ENCODE assay signal across 10 cellular contexts in the genomic region with DNA sequence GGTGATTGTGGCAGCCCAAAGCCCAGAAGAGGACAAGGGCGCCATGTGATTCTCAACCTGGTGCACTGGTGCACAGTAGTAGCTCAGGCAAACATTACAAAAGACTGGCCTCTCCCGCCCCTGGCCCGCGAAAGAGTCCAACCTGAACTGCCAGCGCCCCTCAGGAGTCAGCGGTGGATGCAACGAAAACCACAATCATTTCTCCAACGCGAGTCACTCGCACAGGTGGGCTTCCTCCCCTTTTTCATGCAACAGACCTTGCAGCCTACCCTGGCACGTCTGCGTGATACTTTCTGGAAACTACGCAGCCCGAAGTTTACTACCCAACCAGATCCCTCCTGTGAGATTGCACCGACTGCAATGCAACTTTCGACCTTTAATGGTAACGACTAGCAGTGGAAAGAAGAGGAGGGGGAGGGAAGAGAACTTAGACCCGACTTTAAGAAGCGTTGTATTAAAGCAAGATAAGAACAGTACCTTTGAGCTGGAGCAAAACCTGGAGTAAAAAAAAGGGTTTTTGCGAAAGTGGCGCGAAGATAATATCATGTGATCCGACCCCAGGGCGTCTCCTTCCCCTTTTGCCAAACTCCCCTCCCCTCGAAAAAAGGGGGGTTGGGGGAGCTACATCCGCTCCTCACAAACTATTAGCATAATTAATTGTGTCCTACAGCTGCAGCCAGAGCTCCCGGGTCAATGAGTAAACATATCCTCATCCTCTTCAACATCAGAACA.
DNase-seq lines count a peak whose midpoint lies in the region; ATAC-seq and TF ChIP-seq lines count a peak whose summit lies in the region.
"Had no signal": no experiment of that assay in that cellular context is flagged by ENCODE, and none has a peak within 500 bp of the region (broad histone marks: within the 10 kb centered on the region; RNA-seq: fewer than 3 reads in every experiment).

No MANE protein-coding gene starts in this region.

- TF ChIP-seq CTCF in CD14-positive monocyte (IDR thresholded peaks at IDR 0.05): no peak
- TF ChIP-seq CTCF in natural killer cell (IDR thresholded peaks at IDR 0.05): no peak
- no peak for TF ChIP-seq CTCF in testis (IDR thresholded peaks at IDR 0.05)

- WGBS in testis, 2 donors: 7 to 8% methylated on average over 10 to 27 of the region's 27 CpGs

- no peaks in the 10 kb centered on the region for H3K36me3 Mint-ChIP-seq in CD14-positive monocyte
- peaks cover 3% of the 10 kb centered on the region for H3K36me3 Mint-ChIP-seq in central memory CD8-positive, alpha-beta T cell (ENCODE audit: insufficient read depth)
- no peaks in the 10 kb centered on the region for H3K36me3 Mint-ChIP-seq in natural killer cell

- intact Hi-C loops in CD14-positive monocyte (cut with micrococcal nuclease): no loop called here
- intact Hi-C loops in natural killer cell (cut with micrococcal nuclease): no loop called here
- intact Hi-C loops in testis (cut with DNase I; ENCODE audit: low total_unique reads): no loop called here

- peak overlapping the region; percentile 72 for H3K27ac ChIP-seq in HUES6 (ENCODE audit: low read depth, low read length)
- H3K27ac ChIP-seq in testis: no peak overlapping the region

- H3K4me3 ChIP-seq in HUES6 (ENCODE audit: low read depth, low read length) (peak overlapping the region; percentile 76), testis (no peak overlapping the region)

- no peak for DNase-seq in CD14-positive monocyte (ENCODE audit: low spot score)
- no peak for DNase-seq in central memory CD8-positive, alpha-beta T cell (ENCODE audit: low spot score in 2 of 2)
- no peak for DNase-seq in natural killer cell
- no peak for DNase-seq in inferior parietal cortex (ENCODE audit: extremely low spot score)
- no peak for DNase-seq in NCI-H2029 (lab: John Stamatoyannopoulos, UW)
- DNase-seq in testis: no peak
- no peak for DNase-seq in cortex of kidney (lab: John Stamatoyannopoulos, UW)
- DNase-seq: HCEC 1CT, T-helper 9 cell had no signal

- H3K4me1 Mint-ChIP-seq in CD14-positive monocyte (peaks cover 19% of the 10 kb centered on the region), natural killer cell (peaks cover 11 to 18% of the 10 kb centered on the region in 2 donors)
- peaks cover 16% of the 10 kb centered on the region for H3K4me1 Mint-ChIP-seq in central memory CD8-positive, alpha-beta T cell

- H3K36me3 ChIP-seq in HUES6 (ENCODE audit: control insufficient read depth, insufficient read depth, low read length) (peaks cover 26% of the 10 kb centered on the region), testis (ENCODE audit: low read depth, missing control alignments) (no peaks in the 10 kb centered on the region)

- H3K27me3 Mint-ChIP-seq in CD14-positive monocyte (ENCODE audit: low read depth in 3 of 3) (peaks cover 20 to 37% (median 32%) of the 10 kb centered on the region in 3 donors), natural killer cell (ENCODE audit: low read depth in 2 of 2) (peaks cover 3 to 18% of the 10 kb centered on the region in 2 donors)
- H3K27me3 Mint-ChIP-seq in central memory CD8-positive, alpha-beta T cell: peaks cover 7% of the 10 kb centered on the region

- H3K4me1 ChIP-seq in HUES6 (ENCODE audit: control insufficient read depth, insufficient read depth, low read length) (peaks cover 41% of the 10 kb centered on the region), testis (no peaks in the 10 kb centered on the region)

- peaks cover 0 to 19% (median 8%) of the 10 kb centered on the region in 7 donors for H3K9me3 Mint-ChIP-seq in CD14-positive monocyte
- H3K9me3 Mint-ChIP-seq in central memory CD8-positive, alpha-beta T cell: no peaks in the 10 kb centered on the region
- H3K9me3 Mint-ChIP-seq in natural killer cell: no peaks in the 10 kb centered on the region

- H3K9ac ChIP-seq in HUES6 (ENCODE audit: low read length): peak overlapping the region; percentile 84

- H3K9me3 ChIP-seq in HUES6 (ENCODE audit: control insufficient read depth, insufficient read depth, low read depth, low read length) (no peaks in the 10 kb centered on the region), testis (no peaks in the 10 kb centered on the region)

- H3K27me3 ChIP-seq in HUES6 (ENCODE audit: control insufficient read depth, insufficient read depth, low read length) (no peaks in the 10 kb centered on the region), testis (no peaks in the 10 kb centered on the region)

- H3K4me3 Mint-ChIP-seq in CD14-positive monocyte (peak overlapping the region; percentile 86 to 94), natural killer cell (peak overlapping the region; percentile 97)
- peak overlapping the region; percentile 86 for H3K4me3 Mint-ChIP-seq in central memory CD8-positive, alpha-beta T cell

- ATAC-seq in central memory CD8-positive, alpha-beta T cell (replicated peaks; ENCODE audit: extremely low read depth, poor library complexity, severe bottlenecking): no peak
- ATAC-seq in natural killer cell: peak in 1 of 3 donors; percentile 9

- no peak for TF ChIP-seq POLR2A in testis (IDR thresholded peaks at IDR 0.05)

- H3K27ac Mint-ChIP-seq in CD14-positive monocyte (no peak overlapping the region), natural killer cell (peak overlapping the region; percentile 63 to 83)
- H3K27ac Mint-ChIP-seq in central memory CD8-positive, alpha-beta T cell (ENCODE audit: low read depth): no peak overlapping the region

Comparison
In these comparisons a context has a peak if more than half of its experiments do, and no peak if none do; other contexts are left out.
1. H3K27ac Mint-ChIP-seq: peak in natural killer cell (2 of 2); none in CD14-positive monocyte (0 of 7) and central memory CD8-positive, alpha-beta T cell (single experiment).
2. Peak in every context shown above with its lines, with median percentiles within 50 percentile points of each other: H3K4me3 Mint-ChIP-seq.